Comparison of ENCODE assay signal across 12 cellular contexts in the genomic region with DNA sequence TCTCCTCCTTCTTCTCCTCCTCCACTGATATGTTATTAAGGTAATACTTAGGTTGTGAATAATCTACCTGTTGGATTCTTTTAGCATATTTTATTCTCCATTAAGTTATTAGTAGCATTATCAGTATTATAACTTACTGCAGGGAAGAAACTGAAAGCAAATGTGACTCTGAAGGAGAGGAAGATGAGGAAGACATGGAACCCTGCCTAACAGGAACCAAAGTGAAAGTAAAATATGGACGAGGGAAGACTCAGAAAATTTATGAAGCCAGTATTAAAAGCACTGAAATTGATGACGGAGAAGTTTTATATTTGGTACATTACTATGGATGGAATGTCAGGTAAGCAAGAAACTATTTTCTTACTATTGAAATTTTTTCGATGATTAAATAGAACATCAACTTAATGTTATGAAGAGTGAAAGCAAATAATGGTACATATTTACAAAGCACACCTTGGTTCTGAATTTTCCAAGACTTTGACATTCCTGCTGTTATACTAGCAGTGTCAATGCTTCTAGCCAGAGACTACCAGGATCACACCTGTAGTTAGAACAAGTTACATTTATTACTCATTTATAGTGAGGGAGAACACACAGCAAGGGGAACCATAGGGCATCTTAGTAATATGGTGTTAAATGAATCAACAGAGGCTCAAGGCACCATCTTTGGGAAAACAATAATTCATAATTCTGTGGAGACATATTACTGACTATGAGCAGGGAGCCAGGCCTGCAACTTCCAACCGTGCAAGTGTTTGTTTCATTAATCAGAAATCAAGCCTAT. TPM values are rescaled to one million over a fixed set of nuclear protein-coding genes. Genes with fewer than 3 reads are reported as not detected.
DNase-seq lines count a peak whose midpoint lies in the region; ATAC-seq, FAIRE-seq and TF ChIP-seq lines count a peak whose summit lies in the region.
"Had no signal": no experiment of that assay in that cellular context is flagged by ENCODE, and none has a peak within 500 bp of the region (broad histone marks: within the 10 kb centered on the region; RNA-seq: fewer than 3 reads in every experiment).

No MANE protein-coding gene starts in this region.

- peak overlapping the region; percentile 43 for H3K4me3 Mint-ChIP-seq in activated naive CD4-positive, alpha-beta T cell treated with anti-CD3 and anti-CD28 coated beads, Interleukin-2, amount 10 ng/mL, durations not matched to agents 7 days and 5 days
- peak overlapping the region; percentile 67 for H3K4me3 Mint-ChIP-seq in activated CD8-positive, alpha-beta T cell treated with anti-CD3 and anti-CD28 coated beads, Interleukin-2, amount 10 ng/mL, durations not matched to agents 7 days and 5 days

- peaks cover 52% of the 10 kb centered on the region for H3K36me3 Mint-ChIP-seq in activated naive CD4-positive, alpha-beta T cell treated with anti-CD3 and anti-CD28 coated beads, Interleukin-2, amount 10 ng/mL, durations not matched to agents 7 days and 5 days
- peaks cover 42% of the 10 kb centered on the region for H3K36me3 Mint-ChIP-seq in activated CD8-positive, alpha-beta T cell treated with anti-CD3 and anti-CD28 coated beads, Interleukin-2, amount 10 ng/mL, durations not matched to agents 7 days and 5 days (ENCODE audit: low read depth)

- intact Hi-C loops in thyroid gland (cut with DNase I): no loop called here

- CTCF ChIA-PET in activated naive CD4-positive, alpha-beta T cell treated with anti-CD3 and anti-CD28 coated beads, Interleukin-2, amount 10 ng/mL, durations not matched to agents 7 days and 5 days (lab: Charles Lee): no interaction called here
- CTCF ChIA-PET in activated CD8-positive, alpha-beta T cell treated with anti-CD3 and anti-CD28 coated beads, Interleukin-2, amount 10 ng/mL, durations not matched to agents 7 days and 5 days (lab: Charles Lee): no interaction called here

- no peaks in the 10 kb centered on the region for H3K4me1 ChIP-seq in thyroid gland

- H3K27ac ChIP-seq in thyroid gland: peak overlapping the region in 2 of 3 donors; percentile 6 to 27

- 74 to 86% methylated on average over 4 of the region's 4 CpGs for WGBS in thyroid gland, 2 donors

- peak; percentile 71 for ATAC-seq in activated CD8-positive, alpha-beta T cell treated with anti-CD3 and anti-CD28 coated beads, Interleukin-2, amount 10 ng/mL, durations not matched to agents 7 days and 5 days
- ATAC-seq: K562 had no signal

- H3K27me3 Mint-ChIP-seq in activated naive CD4-positive, alpha-beta T cell treated with anti-CD3 and anti-CD28 coated beads, Interleukin-2, amount 10 ng/mL, durations not matched to agents 7 days and 5 days: no peaks in the 10 kb centered on the region
- H3K27me3 Mint-ChIP-seq in activated CD8-positive, alpha-beta T cell treated with anti-CD3 and anti-CD28 coated beads, Interleukin-2, amount 10 ng/mL, durations not matched to agents 7 days and 5 days (ENCODE audit: low read depth): no peaks in the 10 kb centered on the region

- no peaks in the 10 kb centered on the region for H3K27me3 ChIP-seq in thyroid gland

- no peak for DNase-seq in activated naive CD4-positive, alpha-beta T cell treated with anti-CD3 and anti-CD28 coated beads, Interleukin-2, amount 10 ng/mL, durations not matched to agents 7 days and 5 days
- DNase-seq in activated naive CD4-positive, alpha-beta T cell treated with anti-CD3 and anti-CD28 coated beads, Interleukin-2, amount 50 U/mL, for 16 hours: no peak
- no peak for DNase-seq in activated CD8-positive, alpha-beta T cell treated with anti-CD3 and anti-CD28 coated beads, Interleukin-2, amount 10 ng/mL, durations not matched to agents 7 days and 5 days
- DNase-seq in thyroid gland (no peak), retina (no peak), NCI-H69 (lab: John Stamatoyannopoulos, UW) (no peak), HK-2 (ENCODE audit: unreplicated experiment) (no peak)
- DNase-seq: effector CD8-positive, alpha-beta T cell; midbrain had no signal

- FAIRE-seq in islet of Langerhans (lab: Jason Lieb, UNC): peak; percentile 94
- FAIRE-seq: K562 had no signal

- no peak for TF ChIP-seq CTCF in thyroid gland (IDR thresholded peaks at IDR 0.05)

- no peaks in the 10 kb centered on the region for H3K9me3 ChIP-seq in thyroid gland

- H3K36me3 ChIP-seq in thyroid gland: peaks cover 13 to 25% of the 10 kb centered on the region in 2 donors

- peaks cover 18% of the 10 kb centered on the region for H3K4me1 Mint-ChIP-seq in activated naive CD4-positive, alpha-beta T cell treated with anti-CD3 and anti-CD28 coated beads, Interleukin-2, amount 10 ng/mL, durations not matched to agents 7 days and 5 days
- H3K4me1 Mint-ChIP-seq in activated CD8-positive, alpha-beta T cell treated with anti-CD3 and anti-CD28 coated beads, Interleukin-2, amount 10 ng/mL, durations not matched to agents 7 days and 5 days (ENCODE audit: low read depth): peaks cover 17% of the 10 kb centered on the region

- TF ChIP-seq POLR2A in thyroid gland (IDR thresholded peaks at IDR 0.05): no peak

- no peak overlapping the region for H3K4me3 ChIP-seq in thyroid gland (replicated peaks in 1 of 3)
- H3K4me3 ChIP-seq: K562 had no signal

- H3K27ac Mint-ChIP-seq in activated naive CD4-positive, alpha-beta T cell treated with anti-CD3 and anti-CD28 coated beads, Interleukin-2, amount 10 ng/mL, durations not matched to agents 7 days and 5 days: peak overlapping the region; percentile 12
- H3K27ac Mint-ChIP-seq in activated CD8-positive, alpha-beta T cell treated with anti-CD3 and anti-CD28 coated beads, Interleukin-2, amount 10 ng/mL, durations not matched to agents 7 days and 5 days: peak overlapping the region; percentile 80

- H3K9me3 Mint-ChIP-seq in activated naive CD4-positive, alpha-beta T cell treated with anti-CD3 and anti-CD28 coated beads, Interleukin-2, amount 10 ng/mL, durations not matched to agents 7 days and 5 days: no peaks in the 10 kb centered on the region
- H3K9me3 Mint-ChIP-seq in activated CD8-positive, alpha-beta T cell treated with anti-CD3 and anti-CD28 coated beads, Interleukin-2, amount 10 ng/mL, durations not matched to agents 7 days and 5 days (ENCODE audit: insufficient read depth): no peaks in the 10 kb centered on the region

- POLR2A ChIA-PET in activated CD8-positive, alpha-beta T cell treated with anti-CD3 and anti-CD28 coated beads, Interleukin-2, amount 10 ng/mL, durations not matched to agents 7 days and 5 days (lab: Charles Lee): no interaction called here

RNA-seq across cellular contexts. Expression of a gene that starts 42.0 kb away (rescaled TPM):
- not detected for total RNA-seq in activated CD8-positive, alpha-beta T cell treated with anti-CD3 and anti-CD28 coated beads, Interleukin-2, amount 10 ng/mL, durations not matched to agents 7 days and 5 days
- not detected for total RNA-seq in thyroid gland
- total RNA-seq: activated CD8-positive, alpha-beta memory T cell treated with anti-CD3 and anti-CD28 coated beads for 36 hours; K562 had no signal

RNA-seq across cellular contexts. Expression of a gene that starts 55.4 kb away (rescaled TPM):
- 10 to 100 TPM; 27.0 to 28.0 TPM for total RNA-seq in activated CD8-positive, alpha-beta T cell treated with anti-CD3 and anti-CD28 coated beads, Interleukin-2, amount 10 ng/mL, durations not matched to agents 7 days and 5 days
- 10 to 100 TPM; 17.1 to 18.7 (median 17.6) TPM for total RNA-seq in thyroid gland
